Comparison of ENCODE assay signal across 20 cellular contexts in the genomic region with DNA sequence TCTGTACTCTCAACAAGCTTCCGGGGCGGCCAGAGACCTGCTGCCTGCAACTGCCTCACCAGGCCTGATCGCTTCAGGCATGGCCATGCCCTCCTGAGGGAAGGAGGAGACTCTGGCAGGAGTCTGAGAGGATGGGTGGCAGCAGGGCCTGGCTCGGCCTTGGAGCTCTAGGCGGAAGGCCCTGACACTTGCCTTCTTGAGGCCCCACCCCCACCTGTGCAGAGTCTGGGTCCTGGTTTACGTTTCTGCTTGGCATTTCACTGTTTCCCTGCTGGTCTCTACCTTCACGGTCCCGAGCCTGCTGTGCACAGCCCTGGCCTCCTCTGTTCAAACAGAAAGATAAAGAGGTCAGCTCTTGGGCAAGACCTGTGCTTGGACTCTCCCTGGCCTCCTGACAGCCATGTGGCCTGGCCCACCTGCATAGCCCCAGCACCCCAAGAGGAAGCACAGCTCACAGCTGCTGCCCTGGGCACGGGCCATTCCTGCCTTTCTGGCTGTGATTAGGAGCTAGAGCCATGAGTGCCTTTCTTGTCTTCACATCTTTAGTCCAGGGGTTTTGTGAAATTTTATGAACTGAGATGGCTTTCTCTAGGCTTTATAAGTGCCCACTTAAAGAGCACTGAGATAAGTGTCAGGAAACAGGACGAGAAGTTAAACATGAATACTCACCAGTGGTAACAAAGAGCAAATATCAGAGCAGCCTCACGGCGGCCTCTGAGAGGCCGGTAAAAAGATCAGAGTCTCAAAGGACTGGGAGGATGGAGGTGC. TPM values are rescaled to one million over a fixed set of nuclear protein-coding genes. Genes with fewer than 3 reads are reported as not detected.
DNase-seq lines count a peak whose midpoint lies in the region; ATAC-seq and TF ChIP-seq lines count a peak whose summit lies in the region.
"Had no signal": no experiment of that assay in that cellular context is flagged by ENCODE, and none has a peak within 500 bp of the region (broad histone marks: within the 10 kb centered on the region; RNA-seq: fewer than 3 reads in every experiment).

No MANE protein-coding gene starts in this region.

- no peaks in the 10 kb centered on the region; the same call in 2 of the 3 replicates for H3K9me3 Mint-ChIP-seq in GM23338

- in situ Hi-C loops in G401 (cut with HindIII; ENCODE audit: low sequenced_read_pairs), result no loop called here

- ATAC-seq in GM23338 (no peak), right lobe of liver (peak; percentile 18 to 73 (median 42)), HG03139 (IDR thresholded peaks at IDR 0.05; ENCODE audit: unreplicated experiment) (no peak), HG02588 (IDR thresholded peaks at IDR 0.05; ENCODE audit: unreplicated experiment) (no peak)
- ATAC-seq: left cardiac atrium had no signal

- H3K4me1 ChIP-seq in GM23338 (ENCODE audit: insufficient read depth), result peaks cover 36% of the 10 kb centered on the region
- peaks cover 0 to 52% (median 29%) of the 10 kb centered on the region in 4 donors for H3K4me1 ChIP-seq in right lobe of liver
- H3K4me1 ChIP-seq in spleen, result peaks cover 24 to 98% (median 78%) of the 10 kb centered on the region in 6 donors
- H3K4me1 ChIP-seq: Caco-2, colonic mucosa had no signal

- H3K4me3 ChIP-seq in GM23338 (no peak overlapping the region), right lobe of liver (no peak overlapping the region), spleen (no peak overlapping the region)
- H3K4me3 ChIP-seq: colonic mucosa, SJCRH30 had no signal

- 77% methylated on average over 10 of the region's 13 CpGs for WGBS in right lobe of liver (ENCODE audit: insufficient coverage, low coverage, low lambda C conversion rate, missing lambda C conversion rate)
- WGBS in spleen, 5 donors, result 68 to 77% (median 75%) methylated on average over 11 to 13 of the region's 13 CpGs

- H3K4me2 ChIP-seq in GM23338, result no peak overlapping the region

- POLR2A ChIA-PET in RWPE1 (lab: Yijun Ruan, JAX; ENCODE audit: low non-redundant PET), result no interaction called here

- no peaks in the 10 kb centered on the region for H3K9me2 ChIP-seq in GM23338 (ENCODE audit: insufficient read depth)

- CTCF ChIA-PET in RWPE1 (lab: Yijun Ruan, JAX), result no interaction called here

- intact Hi-C loops in right lobe of liver (cut with DNase I) (no loop called here), spleen (cut with DNase I; ENCODE audit: low total_unique reads) (no loop called here)

- H3K4me1 Mint-ChIP-seq in GM23338, result peaks cover 76% of the 10 kb centered on the region

- H3K36me3 ChIP-seq in GM23338 (ENCODE audit: insufficient read depth) (no peaks in the 10 kb centered on the region), right lobe of liver (no peaks in the 10 kb centered on the region), spleen (peaks cover 0 to 76% (median 4%) of the 10 kb centered on the region in 6 donors)
- H3K36me3 ChIP-seq: colonic mucosa, SJCRH30 had no signal

- no peak overlapping the region for H3K4me3 Mint-ChIP-seq in GM23338

- H4K20me1 ChIP-seq in GM23338 (replicated peaks; ENCODE audit: insufficient read depth), result no peaks in the 10 kb centered on the region

- no peaks in the 10 kb centered on the region for H3K79me2 ChIP-seq in GM23338 (replicated peaks; ENCODE audit: insufficient read depth)

- H3K27me3 ChIP-seq in GM23338 (ENCODE audit: insufficient read depth), result no peaks in the 10 kb centered on the region
- no peaks in the 10 kb centered on the region for H3K27me3 ChIP-seq in right lobe of liver
- no peaks in the 10 kb centered on the region for H3K27me3 ChIP-seq in spleen (replicated peaks in 1 of 7)
- H3K27me3 ChIP-seq: colonic mucosa, SJCRH30 had no signal

- H3K27ac ChIP-seq in GM23338 (ENCODE audit: low read depth) (no peak overlapping the region), RWPE1 (peak overlapping the region; percentile 100), right lobe of liver (peak overlapping the region in 2 of 3 donors; percentile 5 to 84), spleen (peak overlapping the region in 7 of 8 donors; percentile 5 to 87 (median 73))
- H3K27ac ChIP-seq: colonic mucosa, SJCRH30 had no signal

- TF ChIP-seq CTCF in GM23338 (conservative IDR thresholded peaks at IDR 0.05; ENCODE audit: low read depth in 2 of 2) (no peak), RWPE1 (conservative IDR thresholded peaks at IDR 0.05; ENCODE audit: low read depth) (no peak), right lobe of liver (IDR thresholded peaks at IDR 0.05) (no peak), spleen (IDR thresholded peaks at IDR 0.05 in 8 of 11, conservative IDR thresholded peaks at IDR 0.05 in 3 of 11) (no peak)

- peak overlapping the region; percentile 67; the same call in 1 of the 2 replicates for H3K27ac Mint-ChIP-seq in GM23338

- H3K36me3 Mint-ChIP-seq in GM23338 (ENCODE audit: low read depth), result no peaks in the 10 kb centered on the region

- DNase-seq in GM23338 (ENCODE audit: low spot score) (no peak), RWPE1 (ENCODE audit: low spot score) (no peak), right lobe of liver (peak in 2 of 3 donors; percentile 61 to 76), spleen (no peak), G401 (ENCODE audit: low spot score) (no peak)
- DNase-seq: activated CD4-positive, CD25-positive, alpha-beta regulatory T cell treated with anti-CD3 and anti-CD28 coated beads, Interleukin-2, amount 50 U/mL, for 72 hours; activated gamma-delta T cell treated with Interleukin-2 at 50 U/mL for 16 hours; anterior cingulate cortex; Caco-2; colonic mucosa; foreskin fibroblast; left cardiac atrium; NCI-H2029 treated with DMSO at 0.1 percent for 48 hours; NCI-H526 treated with DMSO at 0.1 percent for 48 hours; SJCRH30; stimulated activated CD4-positive, alpha-beta T cell treated with anti-CD3 and anti-CD28 coated beads, Interleukin-12 subunit alpha, Interleukin-12 subunit beta, amount 100 ng/mL, for 4 hours; stimulated activated naive CD4-positive, alpha-beta T cell; T-helper 9 cell had no signal

- TF ChIP-seq POLR2A in right lobe of liver (IDR thresholded peaks at IDR 0.05) (no peak), spleen (IDR thresholded peaks at IDR 0.05) (no peak)

- H2AFZ ChIP-seq in GM23338, result no peak overlapping the region

- peaks cover 15% of the 10 kb centered on the region for H3K27me3 Mint-ChIP-seq in GM23338 (ENCODE audit: insufficient read depth, low read depth, poor library complexity)

- peaks cover 6% of the 10 kb centered on the region; the same call in 1 of the 2 replicates for H3F3A ChIP-seq in GM23338 (replicated peaks; ENCODE audit: low read depth)

- H3K9me3 ChIP-seq in right lobe of liver (no peaks in the 10 kb centered on the region), spleen (no peaks in the 10 kb centered on the region)
- H3K9me3 ChIP-seq: Caco-2, colonic mucosa, SJCRH30 had no signal

TF ChIP-seq in GM23338, 12 proteins besides CTCF, POLR2A, EP300 and RAD21:
- TF ChIP-seq CREB1 (CRISPR knock-in tag; IDR thresholded peaks at IDR 0.05; ENCODE audit: low read depth) (no peak), EZH2 (IDR thresholded peaks at IDR 0.05; ENCODE audit: low read depth, unreplicated experiment) (no peak), JUNB (IDR thresholded peaks at IDR 0.05; ENCODE audit: unreplicated experiment) (no peak), STAT1 (IDR thresholded peaks at IDR 0.05; ENCODE audit: unreplicated experiment) (no peak)
TF ChIP-seq in GM23338: peak in this region for 0.

RNA-seq across cellular contexts. Expression of gene MTSS2, which starts 25.5 kb away (rescaled TPM):
- total RNA-seq in GM23338 (2014; rRNA removed; shearing (Covaris generic)), result 16.5 and 19.6 TPM in 2 replicates
- 1.6 and 1.9 TPM in 2 replicates for polyA plus RNA-seq in GM23338 (2016; fragmentation: Nextera tagmentation; extraction: Ambion mirVana)
- total RNA-seq in right lobe of liver, result 100 to 1,000 TPM in 2 of 6 experiments, 10 to 100 TPM in 4; 28.5 to 117 (median 80.2) TPM
- total RNA-seq in spleen, result 100 to 1,000 TPM in 3 of 7 donors, 10 to 100 TPM in 4; 40.6 to 116 (median 94.6) TPM
- polyA plus RNA-seq in spleen, result 10 to 100 TPM in 2 of 3 donors, 1 to 10 TPM in 1; 9.0 to 66.7 (median 12.2) TPM
- 15.6 and 46.7 TPM in 2 replicates for total RNA-seq in G401 (2014; rRNA removed; shearing (Covaris generic))

Comparison
In these comparisons a context has a peak if more than half of its experiments do, and no peak if none do; other contexts are left out.
1. ATAC-seq: peak in right lobe of liver (4 of 4); none in GM23338 (single experiment), HG03139 (single experiment) and HG02588 (single experiment).
2. DNase-seq: peak in right lobe of liver (2 of 3); none in GM23338 (single experiment), RWPE1 (single experiment), spleen (single experiment) and G401 (single experiment).